15 cellular contexts compared by ENCODE assay signal in the genomic region with DNA sequence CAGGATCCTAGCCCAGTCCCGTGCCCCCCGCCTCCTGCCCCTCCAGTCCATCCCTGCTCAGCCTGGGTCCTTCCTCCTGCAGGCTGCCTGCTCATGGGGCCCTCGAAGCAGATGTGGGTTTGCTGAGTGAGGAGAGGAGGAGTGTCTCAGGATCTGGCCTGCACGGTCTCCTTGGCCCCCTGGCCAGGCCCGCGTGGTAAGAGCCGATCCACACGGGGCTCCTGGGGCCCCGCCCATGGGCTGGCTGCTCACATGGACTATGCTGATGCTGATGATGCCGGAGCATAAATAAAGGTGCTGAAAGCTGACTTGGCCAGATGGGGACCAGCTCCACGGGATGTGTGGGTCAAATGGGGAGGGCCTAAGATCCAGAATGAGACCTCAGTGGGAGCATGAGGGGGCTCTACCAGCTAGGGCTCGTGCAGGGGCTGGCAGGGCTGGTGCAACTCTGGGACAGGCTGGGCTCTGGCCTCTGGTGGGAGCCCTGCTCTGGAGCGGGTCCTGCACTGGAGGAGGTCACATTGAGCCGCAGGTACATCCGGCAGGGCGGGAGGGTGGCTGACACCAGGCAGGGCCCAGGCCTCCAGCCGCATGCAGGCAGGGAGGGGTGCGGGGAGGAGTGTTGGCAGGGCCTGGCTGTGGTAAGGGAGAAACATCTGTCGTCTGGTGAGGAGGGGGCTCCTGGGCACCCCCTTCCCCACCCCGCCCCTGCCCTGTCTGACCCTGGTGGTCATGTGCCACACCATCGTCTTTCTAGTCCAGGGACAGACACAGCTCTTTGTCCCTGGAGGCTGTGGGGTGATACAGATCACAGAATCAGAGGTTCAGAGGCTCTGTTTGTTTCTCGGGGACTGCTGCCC.
"Had no signal": no experiment of that assay in that cellular context is flagged by ENCODE, and none has a peak within 500 bp of the region (broad histone marks: within the 10 kb centered on the region; RNA-seq: fewer than 3 reads in every experiment).

No MANE protein-coding gene starts in this region.

- H3K9me3 Mint-ChIP-seq: activated CD4-positive, alpha-beta T cell treated with anti-CD3 and anti-CD28 coated beads, Interleukin-2, amount 10 ng/mL, durations not matched to agents 7 days and 5 days; activated T-helper 1 cell treated with anti-CD3 and anti-CD28 coated beads, Interleukin-12 subunit alpha, Interleukin-12 subunit beta, Interleukin-2, Interleukin-4 antibody, amounts not matched to agents 30 ng/mL and 10 ng/mL and 1 ng/mL, durations not matched to agents 14 hours and 24 hours and 36 hours had no signal

- H3K4me3 ChIP-seq: cardiac muscle cell, psoas muscle, sigmoid colon, upper lobe of left lung had no signal

- H3K27ac Mint-ChIP-seq: activated CD4-positive, alpha-beta T cell treated with anti-CD3 and anti-CD28 coated beads, Interleukin-2, amount 10 ng/mL, durations not matched to agents 7 days and 5 days; activated T-helper 1 cell treated with anti-CD3 and anti-CD28 coated beads, Interleukin-12 subunit alpha, Interleukin-12 subunit beta, Interleukin-2, Interleukin-4 antibody, amounts not matched to agents 30 ng/mL and 10 ng/mL and 1 ng/mL, durations not matched to agents 14 hours and 24 hours and 36 hours; T-helper 17 cell had no signal

- H3K36me3 ChIP-seq: cardiac muscle cell, sigmoid colon, upper lobe of left lung had no signal

- H3K27ac ChIP-seq: cardiac muscle cell, psoas muscle, sigmoid colon, upper lobe of left lung had no signal

- H3K9me3 ChIP-seq: psoas muscle, sigmoid colon, upper lobe of left lung had no signal

- H3K4me1 ChIP-seq: psoas muscle, sigmoid colon, upper lobe of left lung had no signal

- H3K4me1 Mint-ChIP-seq: activated CD4-positive, alpha-beta T cell treated with anti-CD3 and anti-CD28 coated beads, Interleukin-2, amount 10 ng/mL, durations not matched to agents 7 days and 5 days had no signal

- H3K27me3 ChIP-seq: cardiac muscle cell, sigmoid colon, upper lobe of left lung had no signal

- H3K4me3 Mint-ChIP-seq: activated CD4-positive, alpha-beta T cell treated with anti-CD3 and anti-CD28 coated beads, Interleukin-2, amount 10 ng/mL, durations not matched to agents 7 days and 5 days; activated T-helper 1 cell treated with anti-CD3 and anti-CD28 coated beads, Interleukin-12 subunit alpha, Interleukin-12 subunit beta, Interleukin-2, Interleukin-4 antibody, amounts not matched to agents 30 ng/mL and 10 ng/mL and 1 ng/mL, durations not matched to agents 14 hours and 24 hours and 36 hours; T-helper 17 cell had no signal

- ATAC-seq: psoas muscle, T-helper 17 cell had no signal

- DNase-seq: activated CD4-positive, alpha-beta T cell treated with anti-CD3 and anti-CD28 coated beads, Interleukin-2, amount 10 ng/mL, durations not matched to agents 7 days and 5 days; activated CD4-positive, CD25-positive, alpha-beta regulatory T cell; activated naive CD4-positive, alpha-beta T cell treated with Interleukin-2 at 50 U/mL for 16 hours; effector CD4-positive, alpha-beta T cell; foreskin melanocyte; midbrain; occipital lobe; psoas muscle; sigmoid colon; stimulated activated CD4-positive, alpha-beta T cell treated with anti-CD3 and anti-CD28 coated beads, Interleukin-2, amount 100 ng/mL, for 24 hours; stimulated activated naive CD4-positive, alpha-beta T cell treated with Interleukin-2 at 50 U/mL for 16 hours; T-helper 17 cell had no signal
